In the genomic region with DNA sequence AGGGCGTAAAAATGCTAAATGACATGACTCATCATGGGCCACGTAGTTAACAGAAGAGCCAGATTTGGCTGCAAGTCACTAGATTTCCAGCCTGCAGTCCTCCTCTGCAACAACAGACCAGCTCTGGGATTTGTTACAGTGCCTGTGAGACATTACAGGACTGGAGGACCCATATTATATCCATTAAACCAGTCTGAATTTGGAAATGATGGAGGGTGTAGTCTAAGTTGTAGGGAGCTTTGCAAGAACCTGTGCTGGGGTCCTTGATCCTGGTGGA, we compare ENCODE assay signal across 10 cellular contexts. TPM values are rescaled to one million over a fixed set of nuclear protein-coding genes. Genes with fewer than 3 reads are reported as not detected.
DNase-seq lines count a peak whose midpoint lies in the region; ATAC-seq, FAIRE-seq and TF ChIP-seq lines count a peak whose summit lies in the region.
"Had no signal": no experiment of that assay in that cellular context is flagged by ENCODE, and none has a peak within 500 bp of the region (broad histone marks: within the 10 kb centered on the region; RNA-seq: fewer than 3 reads in every experiment).

No MANE protein-coding gene starts in this region.

- FAIRE-seq in RCC 7860 (lab: Jason Lieb, UNC), result no peak
- FAIRE-seq: H1 had no signal

- TF ChIP-seq POLR2A in esophagus muscularis mucosa (IDR thresholded peaks at IDR 0.05; ENCODE audit: low read depth), result no peak

- no peaks in the 10 kb centered on the region for H3K27me3 ChIP-seq in esophagus muscularis mucosa
- H3K27me3 ChIP-seq: colonic mucosa had no signal

- TF ChIP-seq EP300 in esophagus muscularis mucosa (IDR thresholded peaks at IDR 0.05), result no peak

- ATAC-seq in omental fat pad (ENCODE audit: low FRiP score) (peak; percentile 74), HG03565 (IDR thresholded peaks at IDR 0.05; ENCODE audit: unreplicated experiment) (no peak)

- WGBS in esophagus muscularis mucosa, result 0% methylated on average over 2 of the region's 2 CpGs

- peaks cover 0 to 9% (median 2%) of the 10 kb centered on the region in 4 donors for H3K36me3 ChIP-seq in esophagus muscularis mucosa
- H3K36me3 ChIP-seq: colonic mucosa had no signal

- H3K4me3 ChIP-seq in AG10803 (ENCODE audit: low read length) (no peak overlapping the region), esophagus muscularis mucosa (no peak overlapping the region)
- H3K4me3 ChIP-seq: colonic mucosa had no signal

- H3K4me1 ChIP-seq in esophagus muscularis mucosa, result peaks cover 22 to 48% (median 46%) of the 10 kb centered on the region in 4 donors

- H3K27ac ChIP-seq in esophagus muscularis mucosa (replicated peaks in 1 of 4), result peak overlapping the region; percentile 78 to 85 (median 82)

- intact Hi-C loops in esophagus muscularis mucosa (cut with DNase I), result loop anchor here (5.0 kb wide), 1 partner anchor 119 kb away; no protein-coding TSS in a partner anchor

- DNase-seq in AG10803 (ENCODE audit: low read depth), result peak; percentile 92
- DNase-seq in RCC 7860 (ENCODE audit: low spot score), result peak; percentile 45
- DNase-seq in esophagus muscularis mucosa (ENCODE audit: extremely low spot score), result no peak
- no peak for DNase-seq in omental fat pad (ENCODE audit: low spot score)
- no peak for DNase-seq in activated naive CD4-positive, alpha-beta T cell (lab: John Stamatoyannopoulos, UW)
- no peak for DNase-seq in NCI-H1436 treated with DMSO at 0.1 percent for 48 hours (lab: John Stamatoyannopoulos, UW)
- DNase-seq in NOMO-1 (lab: John Stamatoyannopoulos, UW; ENCODE audit: unreplicated experiment in 2 of 2), result no peak
- DNase-seq: colonic mucosa had no signal

- TF ChIP-seq CTCF in AG10803 (conservative IDR thresholded peaks at IDR 0.05; ENCODE audit: low read length), result no peak
- TF ChIP-seq CTCF in esophagus muscularis mucosa (IDR thresholded peaks at IDR 0.05), result no peak
- TF ChIP-seq CTCF in omental fat pad (IDR thresholded peaks at IDR 0.05), result no peak

- no peaks in the 10 kb centered on the region for H3K9me3 ChIP-seq in esophagus muscularis mucosa
- H3K9me3 ChIP-seq: colonic mucosa had no signal

RNA-seq across cellular contexts. Expression of gene ZNF774, which starts 10.8 kb away (rescaled TPM):
- total RNA-seq in esophagus muscularis mucosa (1 to 10 TPM; 1.5 to 2.3 (median 1.7) TPM), omental fat pad (1 to 10 TPM in 2 of 4 donors, under 1 TPM in 2; 0.36 to 1.8 (median 1.1) TPM)

RNA-seq across cellular contexts. Expression of gene IQGAP1, which starts 25.2 kb away (rescaled TPM):
- total RNA-seq in esophagus muscularis mucosa (100 to 1,000 TPM; 212 to 293 (median 251) TPM), omental fat pad (100 to 1,000 TPM; 220 to 320 (median 295) TPM)

Comparison
In these comparisons a context has a peak if more than half of its experiments do, and no peak if none do; other contexts are left out.
1. DNase-seq: peak in AG10803 (single experiment) and RCC 7860 (single experiment); none in esophagus muscularis mucosa (single experiment), omental fat pad (single experiment), activated naive CD4-positive, alpha-beta T cell (0 of 4), NCI-H1436 treated with DMSO at 0.1 percent for 48 hours (single experiment) and NOMO-1 (0 of 2).